In the genomic region with DNA sequence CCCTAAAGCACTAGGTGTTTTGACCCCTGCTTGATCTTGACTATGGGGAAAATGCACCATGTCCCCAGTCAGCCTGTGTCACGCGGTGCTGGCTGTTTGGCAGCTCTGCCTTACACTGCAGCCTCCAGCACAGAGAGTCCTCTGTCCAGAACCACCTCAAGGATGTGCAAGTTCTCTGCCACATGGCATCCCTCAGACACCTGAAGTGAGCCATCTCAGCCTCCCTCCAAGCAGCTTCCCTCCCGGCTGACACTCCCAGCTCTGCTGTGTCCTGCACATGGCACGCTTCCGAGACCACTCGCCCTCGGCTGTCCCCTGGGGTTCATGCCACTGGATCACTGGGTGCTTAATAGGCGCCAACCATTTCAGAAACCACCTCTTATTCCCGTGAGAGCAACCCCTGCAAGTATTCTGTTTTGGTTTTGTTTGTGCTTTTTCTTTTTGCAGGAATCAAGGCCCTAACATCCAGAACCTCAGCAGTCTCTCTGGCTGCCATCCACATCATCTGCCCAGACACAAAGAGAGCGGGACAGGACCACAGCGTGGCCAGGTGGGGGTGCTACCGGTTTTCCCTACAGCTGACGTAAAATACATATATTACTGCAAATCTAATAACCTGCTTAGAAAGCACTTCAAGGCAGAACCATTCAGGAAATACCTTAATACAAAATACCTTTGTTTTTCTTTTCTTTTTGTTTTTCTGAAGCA, we compare ENCODE assay signal across 8 cellular contexts. TPM values are rescaled to one million over a fixed set of nuclear protein-coding genes. Genes with fewer than 3 reads are reported as not detected.
DNase-seq lines count a peak whose midpoint lies in the region; ATAC-seq and TF ChIP-seq lines count a peak whose summit lies in the region.

No MANE protein-coding gene starts in this region.

- H3K4me1 Mint-ChIP-seq in activated CD8-positive, alpha-beta T cell treated with anti-CD3 and anti-CD28 coated beads, Interleukin-2, amount 10 ng/mL, durations not matched to agents 7 days and 5 days (ENCODE audit: low read depth), result peaks cover 63% of the 10 kb centered on the region

- H3K36me3 Mint-ChIP-seq in activated CD8-positive, alpha-beta T cell treated with anti-CD3 and anti-CD28 coated beads, Interleukin-2, amount 10 ng/mL, durations not matched to agents 7 days and 5 days (ENCODE audit: low read depth), result peaks cover 34% of the 10 kb centered on the region

- peak; percentile 59 for ATAC-seq in activated CD8-positive, alpha-beta T cell treated with anti-CD3 and anti-CD28 coated beads, Interleukin-2, amount 10 ng/mL, durations not matched to agents 7 days and 5 days

- H3K9me3 Mint-ChIP-seq in activated CD8-positive, alpha-beta T cell treated with anti-CD3 and anti-CD28 coated beads, Interleukin-2, amount 10 ng/mL, durations not matched to agents 7 days and 5 days (ENCODE audit: insufficient read depth), result no peaks in the 10 kb centered on the region

- no peak overlapping the region for H3K9ac ChIP-seq in rectal smooth muscle tissue (ENCODE audit: low read length)

- no peak overlapping the region for H3K4me3 Mint-ChIP-seq in activated CD8-positive, alpha-beta T cell treated with anti-CD3 and anti-CD28 coated beads, Interleukin-2, amount 10 ng/mL, durations not matched to agents 7 days and 5 days

- TF ChIP-seq CTCF in fibroblast of villous mesenchyme (IDR thresholded peaks at IDR 0.05; ENCODE audit: insufficient read depth, low read depth, low read length), result peak; percentile 28

- peak overlapping the region; percentile 83 for H3K27ac ChIP-seq in rectal smooth muscle tissue (ENCODE audit: low read depth, low read length)

- no peaks in the 10 kb centered on the region for H3K27me3 Mint-ChIP-seq in activated CD8-positive, alpha-beta T cell treated with anti-CD3 and anti-CD28 coated beads, Interleukin-2, amount 10 ng/mL, durations not matched to agents 7 days and 5 days (ENCODE audit: low read depth)

- peak overlapping the region; percentile 69 for H3K27ac Mint-ChIP-seq in activated CD8-positive, alpha-beta T cell treated with anti-CD3 and anti-CD28 coated beads, Interleukin-2, amount 10 ng/mL, durations not matched to agents 7 days and 5 days

- peaks cover 3% of the 10 kb centered on the region for H3K36me3 ChIP-seq in rectal smooth muscle tissue (ENCODE audit: control insufficient read depth, insufficient read depth, low read length)

- CTCF ChIA-PET in activated CD8-positive, alpha-beta T cell treated with anti-CD3 and anti-CD28 coated beads, Interleukin-2, amount 10 ng/mL, durations not matched to agents 7 days and 5 days (lab: Charles Lee), result interaction anchor here (1.5 to 2.2 kb wide), 3 partner anchors 45 to 143 kb away, joined by 3 to 8 read pairs (median 7); no protein-coding TSS in a partner anchor

- no peaks in the 10 kb centered on the region for H3K27me3 ChIP-seq in rectal smooth muscle tissue (ENCODE audit: control insufficient read depth, insufficient read depth, low read length)

- peaks cover 84% of the 10 kb centered on the region for H3K4me1 ChIP-seq in rectal smooth muscle tissue (ENCODE audit: control insufficient read depth, insufficient read depth, low read length)

- DNase-seq in NCI-H1092 treated with DMSO at 0.1 percent for 48 hours (lab: John Stamatoyannopoulos, UW), result peak; percentile 26
- DNase-seq in NCI-H1092 (lab: John Stamatoyannopoulos, UW), result no peak
- no peak for DNase-seq in activated CD8-positive, alpha-beta T cell treated with anti-CD3 and anti-CD28 coated beads, Interleukin-2, amount 10 ng/mL, durations not matched to agents 7 days and 5 days
- peak; percentile 50 for DNase-seq in fibroblast of villous mesenchyme (ENCODE audit: low read depth)
- DNase-seq in effector CD4-positive, alpha-beta T cell, result no peak
- DNase-seq in NOMO-1 (lab: John Stamatoyannopoulos, UW; ENCODE audit: unreplicated experiment in 2 of 2), result no peak
- no peak for DNase-seq in GM19240 (ENCODE audit: insufficient read length, low spot score)

- POLR2A ChIA-PET in activated CD8-positive, alpha-beta T cell treated with anti-CD3 and anti-CD28 coated beads, Interleukin-2, amount 10 ng/mL, durations not matched to agents 7 days and 5 days (lab: Charles Lee), result no interaction called here

- no peak overlapping the region for H3K4me3 ChIP-seq in fibroblast of villous mesenchyme (ENCODE audit: low read depth, low read length)
- no peak overlapping the region for H3K4me3 ChIP-seq in rectal smooth muscle tissue (ENCODE audit: low read length)

RNA-seq across cellular contexts. Expression of a gene that starts 45.7 kb away (rescaled TPM):
- 100 to 1,000 TPM; 492 to 518 TPM for total RNA-seq in activated CD8-positive, alpha-beta T cell treated with anti-CD3 and anti-CD28 coated beads, Interleukin-2, amount 10 ng/mL, durations not matched to agents 7 days and 5 days
- 173 and 183 TPM in 2 replicates for total RNA-seq in fibroblast of villous mesenchyme

Comparison
In these comparisons a context has a peak if more than half of its experiments do, and no peak if none do; other contexts are left out.
1. DNase-seq: peak in NCI-H1092 treated with DMSO at 0.1 percent for 48 hours (single experiment) and fibroblast of villous mesenchyme (single experiment); none in NCI-H1092 (single experiment), activated CD8-positive, alpha-beta T cell treated with anti-CD3 and anti-CD28 coated beads, Interleukin-2, amount 10 ng/mL, durations not matched to agents 7 days and 5 days (single experiment), effector CD4-positive, alpha-beta T cell (single experiment), NOMO-1 (0 of 2) and GM19240 (single experiment).